Comparison of ENCODE assay signal across 8 cellular contexts in genomic region chrX:49155243-49155899, GRCh38. TPM values are rescaled to one million over a fixed set of nuclear protein-coding genes. Genes with fewer than 3 reads are reported as not detected.
A peak's percentile ranks its signal among the peaks of the same experiment; 100 is the strongest.
DNase-seq lines count a peak whose midpoint lies in the region; ATAC-seq and TF ChIP-seq lines count a peak whose summit lies in the region.

No MANE protein-coding gene starts in this region.

- H3K4me1 Mint-ChIP-seq in IgD-negative memory B cell, result peaks cover 5 to 12% (median 5%) of the 10 kb centered on the region in 3 donors

- H3K27ac ChIP-seq in dorsolateral prefrontal cortex, result peak overlapping the region; percentile 84 to 99 (median 97)
- peak overlapping the region; percentile 80 to 87 for H3K27ac ChIP-seq in lung (ENCODE audit: low read depth in 1 of 2, low read length in 1 of 2)

- no peaks in the 10 kb centered on the region for H3K36me3 Mint-ChIP-seq in IgD-negative memory B cell

- peaks cover 0 to 1% (median 0%) of the 10 kb centered on the region in 3 donors for H3K9me3 Mint-ChIP-seq in IgD-negative memory B cell

- H3K4me3 Mint-ChIP-seq in IgD-negative memory B cell, result peak overlapping the region; percentile 91 to 98 (median 96)

- peak overlapping the region; percentile 93 to 97 (median 93) for H3K27ac Mint-ChIP-seq in IgD-negative memory B cell

- H3K27me3 ChIP-seq in dorsolateral prefrontal cortex (peaks cover 0 to 39% (median 3%) of the 10 kb centered on the region in 45 donors), lung (ENCODE audit: control insufficient read depth, insufficient read depth) (no peaks in the 10 kb centered on the region)

- peak overlapping the region; percentile 34 to 80 (median 66) for H3K4me3 ChIP-seq in dorsolateral prefrontal cortex
- peak overlapping the region; percentile 30 for H3K4me3 ChIP-seq in lung

- DNase-seq in NCI-H1105 treated with DMSO at 0.1 percent for 48 hours (lab: John Stamatoyannopoulos, UW) (peak; percentile 27), NCI-H1105 (lab: John Stamatoyannopoulos, UW) (no peak), SW480 (ENCODE audit: low spot score) (peak; percentile 43), dorsolateral prefrontal cortex (peak in 3 of 10 donors; percentile 28 to 56 (median 37)), lung (ENCODE audit: low spot score) (peak; percentile 64), superior temporal gyrus (ENCODE audit: extremely low spot score) (peak; percentile 46), islet precursor cell (no peak)

- H3K4me1 ChIP-seq in lung (ENCODE audit: control insufficient read depth in 2 of 2, insufficient read depth in 2 of 2, low read length in 2 of 2), result no peaks in the 10 kb centered on the region

- 1 to 45% methylated on average over 18 of the region's 18 CpGs for WGBS in lung, 2 donors

- H3K9me3 ChIP-seq in lung (ENCODE audit: control insufficient read depth in 2 of 2, insufficient read depth in 1 of 2, low read length in 1 of 2), result no peaks in the 10 kb centered on the region

- H3K36me3 ChIP-seq in lung (ENCODE audit: control insufficient read depth in 2 of 2, insufficient read depth in 2 of 2, low read length in 2 of 2), result no peaks in the 10 kb centered on the region

- intact Hi-C loops in dorsolateral prefrontal cortex (cut with DNase I), result loop anchor here in 1 of 2 donors (5.0 kb wide), 1 partner anchor 33 kb away; the partner anchor contains the start of gene GPKOW

- ATAC-seq in lung (ENCODE audit: insufficient read depth, low FRiP score), result peak; percentile 54

- no peak for TF ChIP-seq CTCF in dorsolateral prefrontal cortex (IDR thresholded peaks at IDR 0.05 in 54 of 56, conservative IDR thresholded peaks at IDR 0.05 in 2 of 56; ENCODE audit: low read depth in 1 of 56, partially characterized antibody in 56 of 56)
- no peak for TF ChIP-seq CTCF in lung (IDR thresholded peaks at IDR 0.05; ENCODE audit: control extremely low read depth, extremely low read depth)

- peaks cover 1% of the 10 kb centered on the region for H3K27me3 Mint-ChIP-seq in IgD-negative memory B cell

RNA-seq across cellular contexts. Expression of gene MAGIX, which starts 7.2 kb away (rescaled TPM):
- polyA plus RNA-seq in IgD-negative memory B cell (0.49 TPM), lung (10 to 100 TPM in 1 of 2 donors, 1 to 10 TPM in 1; 9.8 to 19.0 TPM)
- total RNA-seq in dorsolateral prefrontal cortex (1 to 10 TPM; 2.3 to 9.6 (median 5.3) TPM), lung (10 to 100 TPM in 1 of 2 donors, 1 to 10 TPM in 1; 7.3 to 15.2 TPM)

RNA-seq across cellular contexts. Expression of gene PLP2, which starts 16.3 kb away (rescaled TPM):
- polyA plus RNA-seq in IgD-negative memory B cell (292 TPM), lung (100 to 1,000 TPM; 138 to 222 TPM)
- total RNA-seq in dorsolateral prefrontal cortex (10 to 100 TPM in 24 of 120 experiments, 1 to 10 TPM in 96; 2.2 to 24.2 (median 6.7) TPM), lung (100 to 1,000 TPM in 1 of 2 donors, 1 to 10 TPM in 1; 8.9 to 181 TPM)

RNA-seq across cellular contexts. Expression of gene PRICKLE3, which starts 30.8 kb away (rescaled TPM):
- polyA plus RNA-seq in IgD-negative memory B cell, result 9.5 TPM
- total RNA-seq in dorsolateral prefrontal cortex, result 1 to 10 TPM; 1.1 to 9.3 (median 3.5) TPM
- 10 to 100 TPM; 10.0 to 16.3 TPM for total RNA-seq in lung
- 10 to 100 TPM in 1 of 2 donors, 1 to 10 TPM in 1; 7.6 to 12.7 TPM for polyA plus RNA-seq in lung

RNA-seq across cellular contexts. Expression of gene GPKOW, which starts 31.8 kb away (rescaled TPM):
- polyA plus RNA-seq in IgD-negative memory B cell (27.3 TPM), lung (10 to 100 TPM in 1 of 2 donors, 1 to 10 TPM in 1; 9.1 to 20.6 TPM)
- total RNA-seq in dorsolateral prefrontal cortex (10 to 100 TPM; 25.5 to 45.0 (median 35.2) TPM), lung (10 to 100 TPM; 18.1 to 23.1 TPM)

RNA-seq across cellular contexts. Expression of gene SYP, which starts 44.6 kb away (rescaled TPM):
- polyA plus RNA-seq in IgD-negative memory B cell (1.1 TPM), lung (1 to 10 TPM; 4.6 to 5.1 TPM)
- total RNA-seq in dorsolateral prefrontal cortex (100 to 1,000 TPM; 150 to 795 (median 493) TPM), lung (1 to 10 TPM; 3.2 to 5.6 TPM)

Comparison
In these comparisons a context has a peak if more than half of its experiments do, and no peak if none do; other contexts are left out.
1. DNase-seq: peak in NCI-H1105 treated with DMSO at 0.1 percent for 48 hours (single experiment), SW480 (single experiment), lung (single experiment) and superior temporal gyrus (single experiment); none in NCI-H1105 (single experiment) and islet precursor cell (single experiment).